Comparison of ENCODE assay signal across 1 cellular context in the genomic region with DNA sequence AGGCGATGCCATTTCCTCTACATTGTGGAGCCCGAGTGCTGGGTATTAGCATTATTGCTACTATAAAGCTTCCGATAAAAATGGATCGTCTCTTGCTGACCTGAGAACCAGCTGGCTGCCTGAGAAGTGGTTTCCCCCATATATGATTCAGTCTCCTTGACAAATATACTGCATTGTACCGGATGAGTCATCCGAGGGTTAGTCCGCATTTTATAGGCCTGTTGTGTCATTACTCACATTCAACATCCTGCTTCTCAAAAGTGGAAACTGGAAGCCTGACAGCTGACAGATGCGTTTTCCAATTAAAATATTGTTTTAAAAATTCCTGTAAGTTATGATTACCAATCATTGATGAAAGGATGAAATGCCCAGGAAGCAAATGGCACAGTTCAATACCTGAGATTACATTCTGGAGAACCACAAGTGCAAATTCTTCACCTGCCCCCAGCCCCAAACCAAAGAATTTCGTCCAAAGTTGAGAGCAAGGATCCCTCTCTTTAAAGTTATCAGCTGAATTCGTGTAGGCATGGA.
TF ChIP-seq lines count a peak whose summit lies in the region.

No MANE protein-coding gene starts in this region.

TF ChIP-seq in HepG2, 621 proteins besides CTCF, POLR2A, EP300 and RAD21 (continued from another document):
- TF ChIP-seq, protein P1, sequence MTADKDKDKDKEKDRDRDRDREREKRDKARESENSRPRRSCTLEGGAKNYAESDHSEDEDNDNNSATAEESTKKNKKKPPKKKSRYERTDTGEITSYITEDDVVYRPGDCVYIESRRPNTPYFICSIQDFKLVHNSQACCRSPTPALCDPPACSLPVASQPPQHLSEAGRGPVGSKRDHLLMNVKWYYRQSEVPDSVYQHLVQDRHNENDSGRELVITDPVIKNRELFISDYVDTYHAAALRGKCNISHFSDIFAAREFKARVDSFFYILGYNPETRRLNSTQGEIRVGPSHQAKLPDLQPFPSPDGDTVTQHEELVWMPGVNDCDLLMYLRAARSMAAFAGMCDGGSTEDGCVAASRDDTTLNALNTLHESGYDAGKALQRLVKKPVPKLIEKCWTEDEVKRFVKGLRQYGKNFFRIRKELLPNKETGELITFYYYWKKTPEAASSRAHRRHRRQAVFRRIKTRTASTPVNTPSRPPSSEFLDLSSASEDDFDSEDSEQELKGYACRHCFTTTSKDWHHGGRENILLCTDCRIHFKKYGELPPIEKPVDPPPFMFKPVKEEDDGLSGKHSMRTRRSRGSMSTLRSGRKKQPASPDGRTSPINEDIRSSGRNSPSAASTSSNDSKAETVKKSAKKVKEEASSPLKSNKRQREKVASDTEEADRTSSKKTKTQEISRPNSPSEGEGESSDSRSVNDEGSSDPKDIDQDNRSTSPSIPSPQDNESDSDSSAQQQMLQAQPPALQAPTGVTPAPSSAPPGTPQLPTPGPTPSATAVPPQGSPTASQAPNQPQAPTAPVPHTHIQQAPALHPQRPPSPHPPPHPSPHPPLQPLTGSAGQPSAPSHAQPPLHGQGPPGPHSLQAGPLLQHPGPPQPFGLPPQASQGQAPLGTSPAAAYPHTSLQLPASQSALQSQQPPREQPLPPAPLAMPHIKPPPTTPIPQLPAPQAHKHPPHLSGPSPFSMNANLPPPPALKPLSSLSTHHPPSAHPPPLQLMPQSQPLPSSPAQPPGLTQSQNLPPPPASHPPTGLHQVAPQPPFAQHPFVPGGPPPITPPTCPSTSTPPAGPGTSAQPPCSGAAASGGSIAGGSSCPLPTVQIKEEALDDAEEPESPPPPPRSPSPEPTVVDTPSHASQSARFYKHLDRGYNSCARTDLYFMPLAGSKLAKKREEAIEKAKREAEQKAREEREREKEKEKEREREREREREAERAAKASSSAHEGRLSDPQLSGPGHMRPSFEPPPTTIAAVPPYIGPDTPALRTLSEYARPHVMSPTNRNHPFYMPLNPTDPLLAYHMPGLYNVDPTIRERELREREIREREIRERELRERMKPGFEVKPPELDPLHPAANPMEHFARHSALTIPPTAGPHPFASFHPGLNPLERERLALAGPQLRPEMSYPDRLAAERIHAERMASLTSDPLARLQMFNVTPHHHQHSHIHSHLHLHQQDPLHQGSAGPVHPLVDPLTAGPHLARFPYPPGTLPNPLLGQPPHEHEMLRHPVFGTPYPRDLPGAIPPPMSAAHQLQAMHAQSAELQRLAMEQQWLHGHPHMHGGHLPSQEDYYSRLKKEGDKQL (CRISPR knock-in tag; IDR thresholded peaks at IDR 0.05; ENCODE audit: low read depth), result no peak
- TF ChIP-seq ETV5 (CRISPR knock-in tag; IDR thresholded peaks at IDR 0.05; ENCODE audit: borderline replicate concordance), result peak; percentile 42; the same call in 1 of the 2 replicates
- no peak for TF ChIP-seq SAFB2 (CRISPR knock-in tag; IDR thresholded peaks at IDR 0.05; ENCODE audit: borderline replicate concordance, low read depth)
- TF ChIP-seq ZNF724P (CRISPR knock-in tag; IDR thresholded peaks at IDR 0.05; ENCODE audit: borderline replicate concordance), result no peak
TF ChIP-seq in HepG2: peak in this region for 23.
